Comparison of ENCODE assay signal across 20 cellular contexts in the genomic region with DNA sequence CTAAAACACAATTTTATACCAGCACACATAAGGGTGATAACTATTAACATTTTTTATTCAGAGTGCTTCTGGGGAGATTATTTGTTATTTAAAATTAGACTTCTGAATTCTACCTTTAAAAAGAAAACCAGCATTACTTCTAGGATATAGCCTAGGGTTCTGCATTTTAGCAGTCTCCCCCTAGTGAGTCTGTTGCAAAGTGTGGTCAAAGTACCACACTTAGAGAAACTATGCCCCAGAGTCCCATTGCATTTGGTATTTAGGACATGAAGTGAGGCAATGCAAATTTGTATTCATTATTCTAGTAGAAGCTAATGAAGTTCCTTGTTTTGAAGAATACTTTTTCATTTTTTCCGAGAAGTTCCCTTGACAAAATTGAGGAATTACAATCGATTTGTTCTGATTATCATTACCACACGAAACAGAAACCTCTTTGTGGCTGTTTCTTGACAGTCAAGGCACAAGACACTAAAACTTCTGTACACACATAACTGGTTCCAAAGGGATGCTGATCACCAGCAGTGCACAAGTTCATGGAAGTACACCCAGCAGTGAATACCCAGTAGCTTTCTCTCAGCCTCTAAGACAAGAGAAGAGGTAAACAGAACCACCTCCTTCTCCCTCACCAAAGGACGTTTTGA. TPM values are rescaled to one million over a fixed set of nuclear protein-coding genes. Genes with fewer than 3 reads are reported as not detected.
DNase-seq lines count a peak whose midpoint lies in the region; ATAC-seq, FAIRE-seq and TF ChIP-seq lines count a peak whose summit lies in the region.
"Had no signal": no experiment of that assay in that cellular context is flagged by ENCODE, and none has a peak within 500 bp of the region (broad histone marks: within the 10 kb centered on the region; RNA-seq: fewer than 3 reads in every experiment).

No MANE protein-coding gene starts in this region.

- H3K79me2 ChIP-seq in GM12878 (ENCODE audit: control insufficient read depth, insufficient read depth, low read length) = no peaks in the 10 kb centered on the region

- H3K4me3 Mint-ChIP-seq in CD8-positive, alpha-beta T cell = no peak overlapping the region
- H3K4me3 Mint-ChIP-seq: activated CD4-positive, alpha-beta T cell treated with anti-CD3 and anti-CD28 coated beads, Interleukin-2, amount 10 ng/mL, durations not matched to agents 24 days and 14 days; CD4-positive, CD25-positive, alpha-beta regulatory T cell; stimulated activated memory B cell treated with anti-CD40 and anti-IgM and Interleukin-4, amounts not matched to agents 10 μg/mL and 1 μg/mL and 100 μg/mL, for 72 hours had no signal

- in situ Hi-C loops in GM12878 (cut with MboI) = no loop called here

- CTCF ChIA-PET in A549 (lab: Yijun Ruan, JAX) = interaction anchor here (0.7 to 2.1 kb wide), 6 partner anchors 9 to 143 kb away, joined by 3 to 10 read pairs (median 4); no protein-coding TSS in a partner anchor
- CTCF ChIA-PET in GM12878 (lab: Yijun Ruan, JAX) = interaction anchor here (0.6 kb wide), 1 partner anchor 12 kb away, joined by 4 read pairs; no protein-coding TSS in a partner anchor
- CTCF ChIA-PET in CD8-positive, alpha-beta T cell (lab: Charles Lee) = no interaction called here
- CTCF ChIA-PET in GM10248 (lab: Yijun Ruan, JAX) = interaction anchor here (1.1 to 2.7 kb wide), 4 partner anchors 9 to 15 kb away, joined by 3 to 8 read pairs (median 4); no protein-coding TSS in a partner anchor

- no peaks in the 10 kb centered on the region for H4K20me1 ChIP-seq in GM12878 (ENCODE audit: control insufficient read depth, insufficient read depth)

- H3K27me3 ChIP-seq in GM12878 (replicated peaks in 1 of 2; ENCODE audit: control insufficient read depth in 2 of 2, insufficient read depth in 2 of 2, low read length in 1 of 2) = no peaks in the 10 kb centered on the region
- no peaks in the 10 kb centered on the region for H3K27me3 ChIP-seq in CD8-positive, alpha-beta T cell (ENCODE audit: insufficient read depth, low read length)
- H3K27me3 ChIP-seq: neutrophil, tibial nerve had no signal

- H3K9ac ChIP-seq in GM12878 (ENCODE audit: control insufficient read depth, insufficient read depth, low read length) = no peak overlapping the region

- H3K9me3 ChIP-seq in A549 (no peaks in the 10 kb centered on the region), GM12878 (replicated peaks; ENCODE audit: control insufficient read depth, insufficient read depth, low read length) (no peaks in the 10 kb centered on the region), mesodermal cell (ENCODE audit: control insufficient read depth, low read length) (no peaks in the 10 kb centered on the region)
- H3K9me3 ChIP-seq in CD8-positive, alpha-beta T cell (ENCODE audit: low read length) = no peaks in the 10 kb centered on the region
- H3K9me3 ChIP-seq: HAP-1, neutrophil, tibial nerve had no signal

- intact Hi-C loops in GM12878 (cut with micrococcal nuclease; ENCODE audit: unreplicated experiment) = no loop called here
- intact Hi-C loops in CD8-positive, alpha-beta T cell (cut with DNase I, micrococcal nuclease) = loop anchor here in 1 of 2 experiments (10.0 kb wide), 1 partner anchor 64 kb away; no protein-coding TSS in a partner anchor

- no TSS peak for BruUV-seq in GM12878 (replicated peaks; lab: Mats Ljungman, UMichigan)

- H2AFZ ChIP-seq in GM12878 (ENCODE audit: control insufficient read depth, low read depth, low read length) = no peak overlapping the region

- ATAC-seq in A549 (peak in 1 of 2 experiments; percentile 55; a peak in 3 of 6 replicates), GM12878 (peak; percentile 49)
- ATAC-seq in CD8-positive, alpha-beta T cell = no peak
- ATAC-seq: stimulated activated memory B cell treated with anti-CD40 and anti-IgM and Interleukin-4, amounts not matched to agents 10 μg/mL and 1 μg/mL and 100 μg/mL, for 72 hours had no signal

- no peaks in the 10 kb centered on the region for H3K36me3 Mint-ChIP-seq in CD8-positive, alpha-beta T cell
- H3K36me3 Mint-ChIP-seq: CD4-positive, CD25-positive, alpha-beta regulatory T cell; stimulated activated memory B cell treated with anti-CD40 and anti-IgM and Interleukin-4, amounts not matched to agents 10 μg/mL and 1 μg/mL and 100 μg/mL, for 72 hours had no signal

- FAIRE-seq in A549 (lab: Jason Lieb, UNC) = no peak
- FAIRE-seq in GM12878 (lab: Jason Lieb, UNC) = no peak

- H3K4me1 Mint-ChIP-seq in CD8-positive, alpha-beta T cell (ENCODE audit: low read depth) = no peaks in the 10 kb centered on the region
- H3K4me1 Mint-ChIP-seq: stimulated activated memory B cell treated with anti-CD40 and anti-IgM and Interleukin-4, amounts not matched to agents 10 μg/mL and 1 μg/mL and 100 μg/mL, for 72 hours had no signal

- TF ChIP-seq RAD21 in A549 (conservative IDR thresholded peaks at IDR 0.05 in 1 of 2, IDR thresholded peaks at IDR 0.05 in 1 of 2) (peak in 1 of 2 experiments; percentile 33; a peak in 3 of 5 replicates), GM12878 (IDR thresholded peaks at IDR 0.05; ENCODE audit: insufficient read depth, low read depth, low read length) (no peak)

- H3K9me3 Mint-ChIP-seq in CD8-positive, alpha-beta T cell = no peaks in the 10 kb centered on the region
- H3K9me3 Mint-ChIP-seq: activated CD4-positive, alpha-beta T cell treated with anti-CD3 and anti-CD28 coated beads, Interleukin-2, amount 10 ng/mL, durations not matched to agents 24 days and 14 days; CD4-positive, CD25-positive, alpha-beta regulatory T cell; stimulated activated memory B cell treated with anti-CD40 and anti-IgM and Interleukin-4, amounts not matched to agents 10 μg/mL and 1 μg/mL and 100 μg/mL, for 72 hours had no signal

- H3K4me2 ChIP-seq in A549 (peak overlapping the region; percentile 90), GM12878 (ENCODE audit: control insufficient read depth, insufficient read depth) (no peak overlapping the region)

- POLR2A ChIA-PET in A549 (lab: Yijun Ruan, JAX) (no interaction called here), GM12878 (lab: Charles Lee) (no interaction called here), GM10248 (lab: Yijun Ruan, JAX) (no interaction called here)
- POLR2A ChIA-PET in CD8-positive, alpha-beta T cell (lab: Charles Lee) = no interaction called here

- RAD21 ChIA-PET in GM12878 (lab: Charles Lee; ENCODE audit: unreplicated experiment) = no interaction called here

- peak overlapping the region; percentile 90 to 96 for H3K27ac ChIP-seq in A549
- H3K27ac ChIP-seq in GM12878 (ENCODE audit: control insufficient read depth, insufficient read depth) = no peak overlapping the region
- peak overlapping the region; percentile 68 for H3K27ac ChIP-seq in mesodermal cell (ENCODE audit: low read depth, low read length, severe bottlenecking)
- no peak overlapping the region for H3K27ac ChIP-seq in CD8-positive, alpha-beta T cell (ENCODE audit: low read depth, low read length)
- H3K27ac ChIP-seq: neutrophil had no signal

- H3K27ac Mint-ChIP-seq in CD8-positive, alpha-beta T cell = no peak overlapping the region
- H3K27ac Mint-ChIP-seq: activated CD4-positive, alpha-beta T cell treated with anti-CD3 and anti-CD28 coated beads, Interleukin-2, amount 10 ng/mL, durations not matched to agents 24 days and 14 days; stimulated activated memory B cell treated with anti-CD40 and anti-IgM and Interleukin-4, amounts not matched to agents 10 μg/mL and 1 μg/mL and 100 μg/mL, for 72 hours had no signal

- H3K4me1 ChIP-seq in A549 = peaks cover 99% of the 10 kb centered on the region
- no peaks in the 10 kb centered on the region for H3K4me1 ChIP-seq in GM12878 (ENCODE audit: control insufficient read depth, insufficient read depth, low read length)
- peaks cover 89% of the 10 kb centered on the region for H3K4me1 ChIP-seq in mesodermal cell (ENCODE audit: control insufficient read depth, insufficient read depth, low read length, poor library complexity, severe bottlenecking)
- H3K4me1 ChIP-seq in CD8-positive, alpha-beta T cell (ENCODE audit: insufficient read depth, low read length) = no peaks in the 10 kb centered on the region

- SMC1A ChIA-PET in GM12878 (lab: Charles Lee; ENCODE audit: uncharacterized antibody, unreplicated experiment) = interaction anchor here (1.2 kb wide), 1 partner anchor 94 kb away, joined by 3 read pairs; no protein-coding TSS in a partner anchor

- peak overlapping the region; percentile 10; the same call in 1 of the 3 replicates for H3K4me3 ChIP-seq in A549
- H3K4me3 ChIP-seq in GM12878 = no peak overlapping the region
- no peak overlapping the region for H3K4me3 ChIP-seq in mesodermal cell (ENCODE audit: extremely low read depth, insufficient read depth, low read length, poor library complexity, severe bottlenecking)
- no peak overlapping the region for H3K4me3 ChIP-seq in CD8-positive, alpha-beta T cell (ENCODE audit: low read depth, low read length)
- H3K4me3 ChIP-seq: HAP-1, tibial nerve had no signal

- 35% methylated on average over 4 of the region's 4 CpGs for WGBS in A549 (ENCODE audit: missing lambda C conversion rate)
- 49% methylated on average over 4 of the region's 4 CpGs for whole genome bisulfite sequencing in GM12878 (ENCODE audit: insufficient coverage, insufficient replicate concordance, low lambda C conversion rate, missing lambda C conversion rate)
- WGBS in mesodermal cell (ENCODE audit: insufficient coverage in 2 of 2), 2 experiments = 100% methylated on average over 2 of the region's 4 CpGs

- TF ChIP-seq POLR2A in A549 (IDR thresholded peaks at IDR 0.05; ENCODE audit: low read length) = no peak
- no peak for TF ChIP-seq POLR2A in GM12878 (IDR thresholded peaks at IDR 0.05; ENCODE audit: low read depth, low read length)

- peak; percentile 40; the same call in 2 of the 3 replicates for TF ChIP-seq CTCF in A549 (IDR thresholded peaks at IDR 0.05)
- no peak for TF ChIP-seq CTCF in GM12878 (IDR thresholded peaks at IDR 0.05 in 2 of 3, conservative IDR thresholded peaks at IDR 0.05 in 1 of 3; ENCODE audit: control insufficient read depth in 2 of 3, extremely low read depth in 1 of 3, insufficient read depth in 1 of 3, low read depth in 3 of 3, low read length in 3 of 3)
- no peak for TF ChIP-seq CTCF in CD8-positive, alpha-beta T cell (IDR thresholded peaks at IDR 0.05)
- TF ChIP-seq CTCF in GM10248 (IDR thresholded peaks at IDR 0.05; ENCODE audit: control extremely low read depth, extremely low read depth, low read depth, missing control alignments) = no peak

- DNase-seq in A549 (ENCODE audit: low read depth in 1 of 2, low spot score in 1 of 2) = peak in 1 of 2 experiments; percentile 37
- DNase-seq in HT-29 (ENCODE audit: low spot score) = peak; percentile 19
- DNase-seq in GM12878 (ENCODE audit: low read depth, low spot score) = no peak
- DNase-seq in NAMALWA (ENCODE audit: low spot score) = no peak
- DNase-seq in NOMO-1 (lab: John Stamatoyannopoulos, UW; ENCODE audit: unreplicated experiment in 2 of 2) = no peak
- no peak for DNase-seq in CD8-positive, alpha-beta T cell
- no peak for DNase-seq in GM10248 (ENCODE audit: extremely low spot score)
- DNase-seq: activated CD4-positive, alpha-beta T cell treated with anti-CD3 and anti-CD28 coated beads, Interleukin-2, amount 10 ng/mL, durations not matched to agents 24 days and 14 days; anterior cingulate cortex; CD4-positive, CD25-positive, alpha-beta regulatory T cell; DMS53; hippocampal formation; islet precursor cell; NCI-H1436; RPMI8226 had no signal

- H3K36me3 ChIP-seq in GM12878 (ENCODE audit: control insufficient read depth in 2 of 2, insufficient read depth in 2 of 2, low read length in 1 of 2) = no peaks in the 10 kb centered on the region
- H3K36me3 ChIP-seq in mesodermal cell (ENCODE audit: control insufficient read depth, insufficient read depth, low read length) = no peaks in the 10 kb centered on the region
- no peaks in the 10 kb centered on the region for H3K36me3 ChIP-seq in CD8-positive, alpha-beta T cell (ENCODE audit: insufficient read depth, low read length)
- H3K36me3 ChIP-seq: neutrophil, tibial nerve had no signal

- peaks cover 4% of the 10 kb centered on the region for H3K27me3 Mint-ChIP-seq in CD8-positive, alpha-beta T cell (ENCODE audit: low read depth)
- H3K27me3 Mint-ChIP-seq: stimulated activated memory B cell treated with anti-CD40 and anti-IgM and Interleukin-4, amounts not matched to agents 10 μg/mL and 1 μg/mL and 100 μg/mL, for 72 hours had no signal

- TF ChIP-seq EP300 in A549 (IDR thresholded peaks at IDR 0.05) (no peak), GM12878 (IDR thresholded peaks at IDR 0.05; ENCODE audit: borderline replicate concordance in 1 of 2, control insufficient read depth in 1 of 2, low read depth in 2 of 2, low read length in 2 of 2) (no peak)

RNA-seq across cellular contexts. Expression of a gene that starts 27.4 kb away (rescaled TPM):
- polyA plus RNA-seq in A549 (2011; rRNA removed) (33.1 and 35.9 TPM in 2 replicates), A549 (2017; fragmentation: RNase III; extraction: RNeasy Plus Mini Kit Qiagen cat#74134 plus additional on column Dnase treatment) (31.4 to 32.0 TPM (median 31.6 TPM) in 3 replicates), GM12878 (2011; rRNA removed) (10.7 and 16.4 TPM in 2 replicates), GM12878 (2014; fragmentation: Illumina TruSeq; extraction: Trizol) (39.1 and 45.6 TPM in 2 replicates), GM12878 (2014; fragmentation: Nextera tagmentation; extraction: Ambion mirVana) (10 to 100 TPM in 1 of 2 experiments, 1 to 10 TPM in 1; 6.2 to 13.4 TPM), GM12878 (2014; rRNA removed) (12.0 TPM in 2 replicates), GM12878 (2016; fragmentation: Nextera tagmentation; extraction: Ambion mirVana) (10 to 100 TPM; 18.1 to 19.4 TPM)
- polyA plus RNA-seq in A549 (2012; cell fraction: cytosol; rRNA removed) = 20.9 and 23.7 TPM in 2 replicates
- 12.1 and 13.2 TPM in 2 replicates for polyA plus RNA-seq in A549 (2012; cell fraction: nucleus; rRNA removed)
- 6.8 and 7.7 TPM in 2 replicates for polyA minus RNA-seq in A549 (2011; rRNA and poly(A)+ RNA removed)
- 7.1 and 10.1 TPM in 2 replicates for total RNA-seq in HT-29 (2014; rRNA removed; shearing (Covaris generic))
- total RNA-seq in GM12878 (2013; cell fraction: nucleolus; rRNA removed) = 4.4 TPM in 2 replicates
- total RNA-seq in GM12878 (2014; rRNA removed) (8.0 and 8.9 TPM in 2 replicates), GM12878 (2014; rRNA removed; fragmentation: Illumina TruSeq; extraction: Trizol) (22.3 and 22.9 TPM in 2 replicates), GM12878 (2021) (15.8 and 16.2 TPM in 2 replicates)
- 8.5 TPM for polyA plus RNA-seq in GM12878 (2011; ENCODE audit: low read depth)
- 7.0 and 7.6 TPM in 2 replicates for polyA plus RNA-seq in GM12878 (2011; cell fraction: cytosol; rRNA removed)
- polyA plus RNA-seq in GM12878 (2011; cell fraction: nucleus; rRNA removed) = 4.2 and 5.6 TPM in 2 replicates
- polyA plus RNA-seq in GM12878 (2012) = 13.3 and 13.6 TPM in 2 replicates
- polyA minus RNA-seq in GM12878 (2011; rRNA and poly(A)+ RNA removed) = 2.9 and 3.4 TPM in 2 replicates
- 2.3 and 4.0 TPM in 2 replicates for polyA minus RNA-seq in GM12878 (2011; cell fraction: cytosol; rRNA and poly(A)+ RNA removed)
- polyA minus RNA-seq in GM12878 (2011; cell fraction: nucleus; rRNA and poly(A)+ RNA removed) = 2.2 and 6.7 TPM in 2 replicates
- polyA plus RNA-seq in mesodermal cell (2013, experiment 1 of 2) = 25.3 TPM
- 42.7 TPM for polyA plus RNA-seq in mesodermal cell (2013, experiment 2 of 2)
- total RNA-seq in CD8-positive, alpha-beta T cell = 1 to 10 TPM in 1 of 2 experiments, under 1 TPM in 1; 0.89 to 1.1 TPM

Comparison
In these comparisons a context has a peak if more than half of its experiments do, and no peak if none do; other contexts are left out.
1. H3K27ac ChIP-seq: peak in A549 (2 of 2) and mesodermal cell (single experiment); none in GM12878 (single experiment) and CD8-positive, alpha-beta T cell (single experiment).